ENCODE assay signal across 8 cellular contexts in the genomic region with DNA sequence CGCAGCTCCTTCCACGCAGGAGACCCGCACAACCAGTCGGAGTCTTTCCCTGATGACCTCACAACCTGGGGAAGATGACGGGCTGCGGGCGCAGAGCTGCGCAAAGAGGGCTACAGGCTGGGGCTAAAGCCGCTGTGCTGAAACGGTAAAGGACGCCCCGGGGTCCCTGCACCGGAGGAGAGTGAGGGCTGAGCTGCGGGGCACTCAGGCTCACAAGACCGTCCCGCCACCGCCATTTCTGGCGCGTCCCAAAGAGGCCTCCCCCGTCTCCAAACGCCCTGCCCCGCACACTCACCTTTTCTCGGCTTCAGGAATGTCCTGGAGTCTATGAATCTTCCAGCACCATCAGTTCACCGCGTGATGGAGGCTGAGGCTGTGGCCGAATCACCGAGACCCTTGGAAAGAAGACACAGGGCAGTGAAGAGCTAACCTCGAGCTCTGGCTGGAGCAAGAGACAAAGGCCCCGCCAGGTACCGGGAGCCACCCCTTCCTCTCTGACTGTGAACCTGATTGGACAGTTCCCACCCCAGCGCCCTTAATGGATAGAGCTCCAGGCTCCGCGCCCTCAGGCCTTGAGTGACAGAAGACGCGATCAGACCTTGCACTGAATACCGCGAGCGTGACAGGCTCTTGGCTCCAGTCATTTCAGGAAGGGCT. TPM values are rescaled to one million over a fixed set of nuclear protein-coding genes. Genes with fewer than 3 reads are reported as not detected.
DNase-seq lines count a peak whose midpoint lies in the region; ATAC-seq lines count a peak whose summit lies in the region.

No MANE protein-coding gene starts in this region.

- H3K27me3 Mint-ChIP-seq in stimulated activated naive CD8-positive, alpha-beta T cell treated with anti-CD3 and anti-CD28 coated beads, Interleukin-15, Interleukin-2, amounts not matched to agents 100 ng/mL and 50 ng/mL, for 24 hours = peaks cover 10% of the 10 kb centered on the region

- peak overlapping the region; percentile 45 for H3K27ac Mint-ChIP-seq in stimulated activated naive CD8-positive, alpha-beta T cell treated with anti-CD3 and anti-CD28 coated beads, Interleukin-15, Interleukin-2, amounts not matched to agents 100 ng/mL and 50 ng/mL, for 24 hours

- intact Hi-C loops in sciatic nerve (cut with DNase I) = no loop called here

- H3K9me3 Mint-ChIP-seq in stimulated activated naive CD8-positive, alpha-beta T cell treated with anti-CD3 and anti-CD28 coated beads, Interleukin-15, Interleukin-2, amounts not matched to agents 100 ng/mL and 50 ng/mL, for 24 hours = peaks cover 11% of the 10 kb centered on the region

- ATAC-seq in GM19043 (IDR thresholded peaks at IDR 0.05; ENCODE audit: low read depth, unreplicated experiment) = peak; percentile 90
- ATAC-seq in sciatic nerve = no peak
- ATAC-seq in GM19463 (IDR thresholded peaks at IDR 0.05; ENCODE audit: unreplicated experiment) = no peak
- no peak for ATAC-seq in HG02840 (IDR thresholded peaks at IDR 0.05; ENCODE audit: low FRiP score, unreplicated experiment)

- H3K36me3 Mint-ChIP-seq in stimulated activated naive CD8-positive, alpha-beta T cell treated with anti-CD3 and anti-CD28 coated beads, Interleukin-15, Interleukin-2, amounts not matched to agents 100 ng/mL and 50 ng/mL, for 24 hours (ENCODE audit: low read depth) = peaks cover 28% of the 10 kb centered on the region

- peak overlapping the region; percentile 88 for H3K4me3 Mint-ChIP-seq in stimulated activated naive CD8-positive, alpha-beta T cell treated with anti-CD3 and anti-CD28 coated beads, Interleukin-15, Interleukin-2, amounts not matched to agents 100 ng/mL and 50 ng/mL, for 24 hours

- peaks cover 9% of the 10 kb centered on the region for H3K4me1 Mint-ChIP-seq in stimulated activated naive CD8-positive, alpha-beta T cell treated with anti-CD3 and anti-CD28 coated beads, Interleukin-15, Interleukin-2, amounts not matched to agents 100 ng/mL and 50 ng/mL, for 24 hours (ENCODE audit: low read depth)

- DNase-seq in NCI-H510A treated with DMSO at 0.1 percent for 48 hours (lab: John Stamatoyannopoulos, UW) (peak; percentile 78), amniotic epithelial cell (ENCODE audit: low read depth) (peak; percentile 33), islet precursor cell (peak; percentile 97), sciatic nerve (ENCODE audit: low spot score) (no peak)

RNA-seq across cellular contexts. Expression of gene ZNF429, which starts 41.8 kb away (rescaled TPM):
- total RNA-seq in sciatic nerve = 14.4 TPM
